ENCODE assay signal across 28 cellular contexts in genomic region chr14:101881426-101881825, GRCh38.
DNase-seq lines count a peak whose midpoint lies in the region; ATAC-seq, FAIRE-seq and TF ChIP-seq lines count a peak whose summit lies in the region.
"Had no signal": no experiment of that assay in that cellular context is flagged by ENCODE, and none has a peak within 500 bp of the region (broad histone marks: within the 10 kb centered on the region; RNA-seq: fewer than 3 reads in every experiment).

No MANE protein-coding gene starts in this region.

- H3K4me3 Mint-ChIP-seq in IgD-negative memory B cell, result no peak overlapping the region
- H3K4me3 Mint-ChIP-seq in activated naive CD8-positive, alpha-beta T cell treated with anti-CD3 and anti-CD28 coated beads, Interleukin-2, amount 50 U/mL, for 24 hours, result no peak overlapping the region
- H3K4me3 Mint-ChIP-seq: nephron had no signal

- no peaks in the 10 kb centered on the region for H3K27me3 Mint-ChIP-seq in IgD-negative memory B cell
- no peaks in the 10 kb centered on the region for H3K27me3 Mint-ChIP-seq in activated naive CD8-positive, alpha-beta T cell treated with anti-CD3 and anti-CD28 coated beads, Interleukin-2, amount 50 U/mL, for 24 hours

- peaks cover 12 to 31% (median 27%) of the 10 kb centered on the region in 3 donors for H3K4me1 Mint-ChIP-seq in IgD-negative memory B cell
- peaks cover 52% of the 10 kb centered on the region for H3K4me1 Mint-ChIP-seq in activated naive CD8-positive, alpha-beta T cell treated with anti-CD3 and anti-CD28 coated beads, Interleukin-2, amount 50 U/mL, for 24 hours
- H3K4me1 Mint-ChIP-seq: nephron had no signal

- DNase-seq in Right ventricle myocardium superior (no peak), cardiac septum (ENCODE audit: low spot score) (no peak), pancreas (peak in 4 of 6 donors; percentile 62 to 84 (median 68)), H7 (no peak)
- peak; percentile 6 for DNase-seq in activated naive CD8-positive, alpha-beta T cell treated with anti-CD3 and anti-CD28 coated beads, Interleukin-2, amount 50 U/mL, for 24 hours
- DNase-seq: cerebellar nuclear complex; gastrocnemius medialis; hypothalamus; left lung; midbrain; NCI-H1092; NCI-H1694 treated with DMSO at 0.1 percent for 48 hours; NCI-H2171; NCI-H510A treated with DMSO at 0.1 percent for 48 hours; PC-9; SHP77; stimulated activated CD4-positive, alpha-beta T cell treated with anti-CD3 and anti-CD28 coated beads, Interleukin-4, amount 100 ng/mL, for 1 hour; T-helper 9 cell; upper lobe of right lung; WERI-Rb-1 had no signal

- H3K4me3 ChIP-seq in pancreas, result no peak overlapping the region
- no peak overlapping the region for H3K4me3 ChIP-seq in H7 (ENCODE audit: insufficient read depth, low read depth, low read length)
- H3K4me3 ChIP-seq: gastrocnemius medialis, HAP-1, left lung, PC-9, spleen, upper lobe of right lung had no signal

- no peaks in the 10 kb centered on the region for H3K9me3 Mint-ChIP-seq in IgD-negative memory B cell
- H3K9me3 Mint-ChIP-seq in activated naive CD8-positive, alpha-beta T cell treated with anti-CD3 and anti-CD28 coated beads, Interleukin-2, amount 50 U/mL, for 24 hours, result no peaks in the 10 kb centered on the region

- no peak for FAIRE-seq in pancreas (lab: Jason Lieb, UNC)
- FAIRE-seq: D721Med, GM18507 had no signal

- WGBS in pancreas, 2 donors, result 47 to 50% methylated on average over 11 of the region's 11 CpGs

- peaks cover 20 to 37% (median 29%) of the 10 kb centered on the region in 3 donors for H3K4me1 ChIP-seq in pancreas
- H3K4me1 ChIP-seq: HAP-1, parathyroid adenoma had no signal

- no peak for TF ChIP-seq CTCF in pancreas (IDR thresholded peaks at IDR 0.05)

- H3K27ac Mint-ChIP-seq in IgD-negative memory B cell, result peak overlapping the region in 2 of 3 donors; percentile 20 to 78
- H3K27ac Mint-ChIP-seq in activated naive CD8-positive, alpha-beta T cell treated with anti-CD3 and anti-CD28 coated beads, Interleukin-2, amount 50 U/mL, for 24 hours, result peak overlapping the region; percentile 54
- H3K27ac Mint-ChIP-seq: nephron had no signal

- no peaks in the 10 kb centered on the region for H3K9me3 ChIP-seq in pancreas
- H3K9me3 ChIP-seq: gastrocnemius medialis, HAP-1, left lung, upper lobe of right lung had no signal

- H3K27ac ChIP-seq in pancreas, result peak overlapping the region in 3 of 4 donors; percentile 16 to 62 (median 43)
- H3K27ac ChIP-seq: gastrocnemius medialis, left lung, parathyroid adenoma, PC-9, spleen, upper lobe of right lung, WERI-Rb-1 had no signal

- H3K36me3 ChIP-seq in pancreas (peaks cover 0 to 5% (median 5%) of the 10 kb centered on the region in 3 donors), H7 (replicated peaks; ENCODE audit: control insufficient read depth, insufficient read depth, low read length) (peaks cover 1% of the 10 kb centered on the region)

- intact Hi-C loops in Right ventricle myocardium superior (cut with DNase I) (no loop called here), cardiac septum (cut with DNase I) (loop anchor here (10.0 kb wide), 1 partner anchor 107 kb away; no protein-coding TSS in a partner anchor), pancreas (cut with DNase I) (loop anchor here in 1 of 3 donors (10.0 kb wide), 1 partner anchor 107 kb away; no protein-coding TSS in a partner anchor)

- ATAC-seq in Right ventricle myocardium superior (ENCODE audit: poor library complexity) (peak; percentile 11), pancreas (peak; percentile 59 to 75 (median 64)), GM19324 (IDR thresholded peaks at IDR 0.05; ENCODE audit: low FRiP score, unreplicated experiment) (no peak)
- no peak for ATAC-seq in activated naive CD8-positive, alpha-beta T cell treated with anti-CD3 and anti-CD28 coated beads, Interleukin-2, amount 50 U/mL, for 24 hours
- ATAC-seq: gastrocnemius medialis, left lung, upper lobe of right lung had no signal

- H3K27me3 ChIP-seq in pancreas, result no peaks in the 10 kb centered on the region
- H3K27me3 ChIP-seq in H7 (ENCODE audit: control insufficient read depth, insufficient read depth, low read length), result no peaks in the 10 kb centered on the region
- H3K27me3 ChIP-seq: gastrocnemius medialis, left lung, spleen, upper lobe of right lung had no signal

- peaks cover 10% of the 10 kb centered on the region for H3K36me3 Mint-ChIP-seq in IgD-negative memory B cell
- H3K36me3 Mint-ChIP-seq in activated naive CD8-positive, alpha-beta T cell treated with anti-CD3 and anti-CD28 coated beads, Interleukin-2, amount 50 U/mL, for 24 hours (ENCODE audit: low read depth), result peaks cover 31% of the 10 kb centered on the region

Comparison
In these comparisons a context has a peak if more than half of its experiments do, and no peak if none do; other contexts are left out.
1. ATAC-seq: peak in Right ventricle myocardium superior (single experiment) and pancreas (4 of 4); none in activated naive CD8-positive, alpha-beta T cell treated with anti-CD3 and anti-CD28 coated beads, Interleukin-2, amount 50 U/mL, for 24 hours (single experiment) and GM19324 (single experiment).
2. DNase-seq: peak in activated naive CD8-positive, alpha-beta T cell treated with anti-CD3 and anti-CD28 coated beads, Interleukin-2, amount 50 U/mL, for 24 hours (single experiment) and pancreas (4 of 6); none in Right ventricle myocardium superior (single experiment), cardiac septum (single experiment) and H7 (single experiment).